1 cellular context compared by ENCODE assay signal in genomic region chr3:100708989-100709839, GRCh38.
TF ChIP-seq lines count a peak whose summit lies in the region.

Gene TFG (plus strand): TSS chr3:100709494. CDS start chr3:100713686, 4,192 bp downstream.

TF ChIP-seq in GM12878, 131 proteins besides CTCF, POLR2A, EP300 and RAD21 (continued from another document and continues in another):
- TF ChIP-seq MYC (IDR thresholded peaks at IDR 0.05; ENCODE audit: insufficient read depth, insufficient read length, insufficient replicate concordance, low read length, severe bottlenecking) (no peak), GATAD2B (conservative IDR thresholded peaks at IDR 0.05; ENCODE audit: low read depth) (0 out of 2 replicates have a peak, but pooled peaks have one; percentile 50), CHD1 (IDR thresholded peaks at IDR 0.05; ENCODE audit: low read depth, low read length) (no peak), NR2F1 (conservative IDR thresholded peaks at IDR 0.05) (0 out of 2 replicates have a peak, but pooled peaks have one; percentile 21), KDM1A (IDR thresholded peaks at IDR 0.05; ENCODE audit: borderline replicate concordance) (no peak), CBX5 (IDR thresholded peaks at IDR 0.05; ENCODE audit: low read depth) (peak; percentile 30; the same call in 1 of the 2 replicates), RBBP5 (conservative IDR thresholded peaks at IDR 0.05) (no peak), EZH2 (IDR thresholded peaks at IDR 0.05; ENCODE audit: borderline replicate concordance, control insufficient read depth, low read depth, low read length) (no peak), ZBTB33 (IDR thresholded peaks at IDR 0.05) (no peak), SMAD1 (IDR thresholded peaks at IDR 0.05; ENCODE audit: low read depth, partially characterized antibody) (peak; percentile 47), ZSCAN29 (IDR thresholded peaks at IDR 0.05) (no peak), PAX5 (IDR thresholded peaks at IDR 0.05; ENCODE audit: borderline replicate concordance, low read depth, low read length) (0 out of 2 replicates have a peak, but pooled peaks have one; percentile 12), CEBPB (IDR thresholded peaks at IDR 0.05; ENCODE audit: borderline replicate concordance in 1 of 2, low read depth in 2 of 2, low read length in 2 of 2) (no peak), BRCA1 (IDR thresholded peaks at IDR 0.05; ENCODE audit: low read depth, low read length) (no peak), RB1 (IDR thresholded peaks at IDR 0.05; ENCODE audit: borderline replicate concordance) (peak; percentile 70; the same call in 1 of the 2 replicates), RAD51 (IDR thresholded peaks at IDR 0.05) (no peak), POLR2AphosphoS2 (IDR thresholded peaks at IDR 0.05; ENCODE audit: low read depth, low read length) (peak; percentile 38; the same call in 1 of the 2 replicates), BCL11A (IDR thresholded peaks at IDR 0.05; ENCODE audit: low read depth, low read length) (no peak), EGR1 (IDR thresholded peaks at IDR 0.05; ENCODE audit: borderline replicate concordance in 1 of 2, low read depth in 2 of 2, low read length in 2 of 2) (0 out of 3 replicates have a peak, but pooled peaks of 1 of the 2 experiments have one; percentile 7), HDGF (IDR thresholded peaks at IDR 0.05) (peak; percentile 95; the same call in 1 of the 2 replicates), TAF1 (IDR thresholded peaks at IDR 0.05; ENCODE audit: borderline replicate concordance, low read depth, low read length) (peak; percentile 26; the same call in 1 of the 2 replicates), SMAD5 (IDR thresholded peaks at IDR 0.05; ENCODE audit: low read depth) (peak; percentile 35; the same call in 1 of the 2 replicates), MEF2A (IDR thresholded peaks at IDR 0.05; ENCODE audit: insufficient read depth, low read depth, low read length) (0 out of 2 replicates have a peak, but pooled peaks have one; percentile 7), CHD4 (IDR thresholded peaks at IDR 0.05) (no peak), GABPA (IDR thresholded peaks at IDR 0.05; ENCODE audit: low read depth) (peak; percentile 78; the same call in 1 of the 2 replicates), BCL3 (IDR thresholded peaks at IDR 0.05; ENCODE audit: borderline replicate concordance, insufficient read depth, low read depth, low read length, poor library complexity, severe bottlenecking) (no peak), MAX (IDR thresholded peaks at IDR 0.05; ENCODE audit: low read depth, low read length) (no peak), FOXM1 (IDR thresholded peaks at IDR 0.05; ENCODE audit: low read depth, low read length) (no peak), TBL1XR1 (IDR thresholded peaks at IDR 0.05; ENCODE audit: low read depth, low read length) (no peak), HDAC6 (IDR thresholded peaks at IDR 0.05; ENCODE audit: unreplicated experiment) (no peak), SRF (IDR thresholded peaks at IDR 0.05; ENCODE audit: low read depth in 2 of 2, low read length in 2 of 2) (peak in 1 of 2 experiments; percentile 85; a peak in 3 of 4 replicates), ZNF274 (IDR thresholded peaks at IDR 0.05; ENCODE audit: insufficient read depth, insufficient read length) (no peak), TCF12 (IDR thresholded peaks at IDR 0.05; ENCODE audit: low read depth, low read length) (peak; percentile 27; the same call in 1 of the 2 replicates), JUND (IDR thresholded peaks at IDR 0.05; ENCODE audit: low read depth, low read length) (no peak), BHLHE40 (IDR thresholded peaks at IDR 0.05; ENCODE audit: borderline replicate concordance in 1 of 2, low read depth in 2 of 2, low read length in 1 of 2) (peak; percentile 73 to 90; a peak in 3 of 4 replicates), FOS (IDR thresholded peaks at IDR 0.05; ENCODE audit: borderline replicate concordance, extremely low read depth, insufficient read length) (no peak), JUNB (IDR thresholded peaks at IDR 0.05) (no peak), SUPT20H (IDR thresholded peaks at IDR 0.05; ENCODE audit: borderline replicate concordance, control insufficient read depth, low read depth, low read length) (no peak), POLR2AphosphoS5 (IDR thresholded peaks at IDR 0.05; ENCODE audit: low read length) (peak; percentile 76), RELA (IDR thresholded peaks at IDR 0.05; ENCODE audit: borderline replicate concordance, partially characterized antibody) (peak; percentile 31), ATF3 (IDR thresholded peaks at IDR 0.05; ENCODE audit: borderline replicate concordance, extremely low read depth, low read depth, low read length) (no peak), MXI1 (IDR thresholded peaks at IDR 0.05; ENCODE audit: low read depth, low read length) (peak; percentile 58), ZBTB4 (CRISPR knock-in tag; IDR thresholded peaks at IDR 0.05) (no peak), MLLT1 (IDR thresholded peaks at IDR 0.05) (peak; percentile 40), SPI1 (IDR thresholded peaks at IDR 0.05; ENCODE audit: borderline replicate concordance, insufficient read depth, low read depth, low read length) (peak; percentile 93), YBX1 (IDR thresholded peaks at IDR 0.05) (no peak), CHD2 (IDR thresholded peaks at IDR 0.05; ENCODE audit: borderline replicate concordance, low read depth, low read length) (peak; percentile 82)
- TF ChIP-seq, protein P1, sequence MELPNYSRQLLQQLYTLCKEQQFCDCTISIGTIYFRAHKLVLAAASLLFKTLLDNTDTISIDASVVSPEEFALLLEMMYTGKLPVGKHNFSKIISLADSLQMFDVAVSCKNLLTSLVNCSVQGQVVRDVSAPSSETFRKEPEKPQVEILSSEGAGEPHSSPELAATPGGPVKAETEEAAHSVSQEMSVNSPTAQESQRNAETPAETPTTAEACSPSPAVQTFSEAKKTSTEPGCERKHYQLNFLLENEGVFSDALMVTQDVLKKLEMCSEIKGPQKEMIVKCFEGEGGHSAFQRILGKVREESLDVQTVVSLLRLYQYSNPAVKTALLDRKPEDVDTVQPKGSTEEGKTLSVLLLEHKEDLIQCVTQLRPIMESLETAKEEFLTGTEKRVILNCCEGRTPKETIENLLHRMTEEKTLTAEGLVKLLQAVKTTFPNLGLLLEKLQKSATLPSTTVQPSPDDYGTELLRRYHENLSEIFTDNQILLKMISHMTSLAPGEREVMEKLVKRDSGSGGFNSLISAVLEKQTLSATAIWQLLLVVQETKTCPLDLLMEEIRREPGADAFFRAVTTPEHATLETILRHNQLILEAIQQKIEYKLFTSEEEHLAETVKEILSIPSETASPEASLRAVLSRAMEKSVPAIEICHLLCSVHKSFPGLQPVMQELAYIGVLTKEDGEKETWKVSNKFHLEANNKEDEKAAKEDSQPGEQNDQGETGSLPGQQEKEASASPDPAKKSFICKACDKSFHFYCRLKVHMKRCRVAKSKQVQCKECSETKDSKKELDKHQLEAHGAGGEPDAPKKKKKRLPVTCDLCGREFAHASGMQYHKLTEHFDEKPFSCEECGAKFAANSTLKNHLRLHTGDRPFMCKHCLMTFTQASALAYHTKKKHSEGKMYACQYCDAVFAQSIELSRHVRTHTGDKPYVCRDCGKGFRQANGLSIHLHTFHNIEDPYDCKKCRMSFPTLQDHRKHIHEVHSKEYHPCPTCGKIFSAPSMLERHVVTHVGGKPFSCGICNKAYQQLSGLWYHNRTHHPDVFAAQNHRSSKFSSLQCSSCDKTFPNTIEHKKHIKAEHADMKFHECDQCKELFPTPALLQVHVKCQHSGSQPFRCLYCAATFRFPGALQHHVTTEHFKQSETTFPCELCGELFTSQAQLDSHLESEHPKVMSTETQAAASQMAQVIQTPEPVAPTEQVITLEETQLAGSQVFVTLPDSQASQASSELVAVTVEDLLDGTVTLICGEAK (IDR thresholded peaks at IDR 0.05; ENCODE audit: borderline replicate concordance), result peak; percentile 87; the same call in 1 of the 2 replicates
- TF ChIP-seq, protein P2, sequence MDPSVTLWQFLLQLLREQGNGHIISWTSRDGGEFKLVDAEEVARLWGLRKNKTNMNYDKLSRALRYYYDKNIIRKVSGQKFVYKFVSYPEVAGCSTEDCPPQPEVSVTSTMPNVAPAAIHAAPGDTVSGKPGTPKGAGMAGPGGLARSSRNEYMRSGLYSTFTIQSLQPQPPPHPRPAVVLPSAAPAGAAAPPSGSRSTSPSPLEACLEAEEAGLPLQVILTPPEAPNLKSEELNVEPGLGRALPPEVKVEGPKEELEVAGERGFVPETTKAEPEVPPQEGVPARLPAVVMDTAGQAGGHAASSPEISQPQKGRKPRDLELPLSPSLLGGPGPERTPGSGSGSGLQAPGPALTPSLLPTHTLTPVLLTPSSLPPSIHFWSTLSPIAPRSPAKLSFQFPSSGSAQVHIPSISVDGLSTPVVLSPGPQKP (IDR thresholded peaks at IDR 0.05; ENCODE audit: low read depth, low read length), result peak; percentile 98
- TF ChIP-seq, protein P3, sequence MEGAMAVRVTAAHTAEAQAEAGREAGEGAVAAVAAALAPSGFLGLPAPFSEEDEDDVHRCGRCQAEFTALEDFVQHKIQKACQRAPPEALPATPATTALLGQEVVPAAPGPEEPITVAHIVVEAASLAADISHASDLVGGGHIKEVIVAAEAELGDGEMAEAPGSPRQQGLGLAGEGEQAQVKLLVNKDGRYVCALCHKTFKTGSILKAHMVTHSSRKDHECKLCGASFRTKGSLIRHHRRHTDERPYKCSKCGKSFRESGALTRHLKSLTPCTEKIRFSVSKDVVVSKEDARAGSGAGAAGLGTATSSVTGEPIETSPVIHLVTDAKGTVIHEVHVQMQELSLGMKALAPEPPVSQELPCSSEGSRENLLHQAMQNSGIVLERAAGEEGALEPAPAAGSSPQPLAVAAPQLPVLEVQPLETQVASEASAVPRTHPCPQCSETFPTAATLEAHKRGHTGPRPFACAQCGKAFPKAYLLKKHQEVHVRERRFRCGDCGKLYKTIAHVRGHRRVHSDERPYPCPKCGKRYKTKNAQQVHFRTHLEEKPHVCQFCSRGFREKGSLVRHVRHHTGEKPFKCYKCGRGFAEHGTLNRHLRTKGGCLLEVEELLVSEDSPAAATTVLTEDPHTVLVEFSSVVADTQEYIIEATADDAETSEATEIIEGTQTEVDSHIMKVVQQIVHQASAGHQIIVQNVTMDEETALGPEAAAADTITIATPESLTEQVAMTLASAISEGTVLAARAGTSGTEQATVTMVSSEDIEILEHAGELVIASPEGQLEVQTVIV (IDR thresholded peaks at IDR 0.05; ENCODE audit: borderline replicate concordance, partially characterized antibody), result peak; percentile 61
